14 cellular contexts compared by ENCODE assay signal in genomic region chr1:58942759-58943191, GRCh38.
A peak's percentile ranks its signal among the peaks of the same experiment; 100 is the strongest.
DNase-seq lines count a peak whose midpoint lies in the region; ATAC-seq and TF ChIP-seq lines count a peak whose summit lies in the region.
"Had no signal": no experiment of that assay in that cellular context is flagged by ENCODE, and none has a peak within 500 bp of the region (broad histone marks: within the 10 kb centered on the region; RNA-seq: fewer than 3 reads in every experiment).

No MANE protein-coding gene starts in this region.

- TF ChIP-seq CTCF in 22Rv1 (IDR thresholded peaks at IDR 0.05) (no peak), mesothelial cell of epicardium (IDR thresholded peaks at IDR 0.05; ENCODE audit: unreplicated experiment) (no peak), CD14-positive monocyte (IDR thresholded peaks at IDR 0.05) (no peak), GM10266 (IDR thresholded peaks at IDR 0.05; ENCODE audit: control insufficient read depth, insufficient read depth, low read depth, missing control alignments) (no peak)

- H3K9me3 Mint-ChIP-seq in activated naive CD8-positive, alpha-beta T cell treated with anti-CD3 and anti-CD28 coated beads for 36 hours = peaks cover 4% of the 10 kb centered on the region
- H3K9me3 Mint-ChIP-seq in mesothelial cell of epicardium (peaks cover 11% of the 10 kb centered on the region), CD14-positive monocyte (peaks cover 0 to 3% (median 0%) of the 10 kb centered on the region in 7 donors)

- H3K36me3 Mint-ChIP-seq in activated naive CD8-positive, alpha-beta T cell treated with anti-CD3 and anti-CD28 coated beads for 36 hours = no peaks in the 10 kb centered on the region
- peaks cover 2% of the 10 kb centered on the region for H3K36me3 Mint-ChIP-seq in mesothelial cell of epicardium
- H3K36me3 Mint-ChIP-seq in CD14-positive monocyte = no peaks in the 10 kb centered on the region

- H3K4me1 Mint-ChIP-seq in activated naive CD8-positive, alpha-beta T cell treated with anti-CD3 and anti-CD28 coated beads for 36 hours = peaks cover 57% of the 10 kb centered on the region
- H3K4me1 Mint-ChIP-seq in mesothelial cell of epicardium (peaks cover 10% of the 10 kb centered on the region), CD14-positive monocyte (peaks cover 47% of the 10 kb centered on the region)

- H3K27ac ChIP-seq in 22Rv1 = peak overlapping the region; percentile 51
- H3K27ac ChIP-seq: vagina had no signal

- H3K4me3 Mint-ChIP-seq in activated naive CD8-positive, alpha-beta T cell treated with anti-CD3 and anti-CD28 coated beads for 36 hours = no peak overlapping the region
- H3K4me3 Mint-ChIP-seq in mesothelial cell of epicardium (no peak overlapping the region), CD14-positive monocyte (no peak overlapping the region)

- H3K27ac Mint-ChIP-seq in activated naive CD8-positive, alpha-beta T cell treated with anti-CD3 and anti-CD28 coated beads for 36 hours = peak overlapping the region; percentile 71
- H3K27ac Mint-ChIP-seq in mesothelial cell of epicardium = peak overlapping the region; percentile 69
- H3K27ac Mint-ChIP-seq in CD14-positive monocyte = no peak overlapping the region
- H3K27ac Mint-ChIP-seq: progenitor cell of endocrine pancreas had no signal

- ATAC-seq in HG02588 (IDR thresholded peaks at IDR 0.05; ENCODE audit: unreplicated experiment) (no peak), HG02938 (IDR thresholded peaks at IDR 0.05; ENCODE audit: unreplicated experiment) (no peak)

- peak; percentile 8 for DNase-seq in COR-L47 (lab: John Stamatoyannopoulos, UW)
- no peak for DNase-seq in activated naive CD8-positive, alpha-beta T cell treated with anti-CD3 and anti-CD28 coated beads for 36 hours
- DNase-seq in mesothelial cell of epicardium (ENCODE audit: low spot score in 2 of 2, unreplicated experiment in 2 of 2) = no peak
- DNase-seq in CD14-positive monocyte (ENCODE audit: low spot score) = no peak
- no peak for DNase-seq in GM10266 (ENCODE audit: extremely low spot score)
- DNase-seq: midbrain, NCI-H1417, NCI-H524 treated with DMSO at 0.1 percent for 48 hours, T1000 had no signal

- H3K27me3 Mint-ChIP-seq in activated naive CD8-positive, alpha-beta T cell treated with anti-CD3 and anti-CD28 coated beads for 36 hours = no peaks in the 10 kb centered on the region
- H3K27me3 Mint-ChIP-seq in mesothelial cell of epicardium (ENCODE audit: low read depth) (no peaks in the 10 kb centered on the region), CD14-positive monocyte (ENCODE audit: low read depth in 3 of 3) (peaks cover 3 to 13% (median 9%) of the 10 kb centered on the region in 3 donors)

- intact Hi-C loops in CD14-positive monocyte (cut with micrococcal nuclease) = no loop called here

Comparison
In these comparisons a context has a peak if more than half of its experiments do, and no peak if none do; other contexts are left out.
1. H3K27ac Mint-ChIP-seq: peak in activated naive CD8-positive, alpha-beta T cell treated with anti-CD3 and anti-CD28 coated beads for 36 hours (single experiment) and mesothelial cell of epicardium (single experiment); none in CD14-positive monocyte (0 of 7).